ENCODE assay signal across 12 cellular contexts in the genomic region with DNA sequence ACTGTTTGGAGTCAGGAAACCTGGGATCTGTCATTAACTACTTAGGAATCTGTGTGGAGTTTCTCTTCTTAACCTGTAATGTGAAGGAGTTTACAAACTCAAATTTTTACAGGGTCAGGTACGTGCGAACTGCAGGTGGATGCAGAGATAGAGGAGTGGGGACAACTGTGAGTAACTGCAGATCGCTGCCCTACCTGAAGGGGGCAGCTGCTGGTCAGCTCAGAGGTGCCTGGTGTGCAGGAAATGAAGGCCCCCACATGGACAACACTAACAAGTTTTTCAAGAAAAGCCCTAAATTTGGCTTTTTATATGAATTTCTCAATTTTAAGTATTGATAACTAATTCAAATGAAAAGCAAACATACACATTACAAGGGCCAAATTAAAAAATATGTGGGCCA.
DNase-seq lines count a peak whose midpoint lies in the region; ATAC-seq, FAIRE-seq and TF ChIP-seq lines count a peak whose summit lies in the region.
"Had no signal": no experiment of that assay in that cellular context is flagged by ENCODE, and none has a peak within 500 bp of the region (broad histone marks: within the 10 kb centered on the region; RNA-seq: fewer than 3 reads in every experiment).

No MANE protein-coding gene starts in this region.

- TF ChIP-seq EP300 in K562 (IDR thresholded peaks at IDR 0.05; ENCODE audit: low read length) = no peak

- peaks cover 5% of the 10 kb centered on the region for H3K27me3 Mint-ChIP-seq in activated CD4-positive, alpha-beta T cell treated with anti-CD3 and anti-CD28 coated beads for 36 hours
- no peaks in the 10 kb centered on the region for H3K27me3 Mint-ChIP-seq in activated CD4-positive, alpha-beta T cell treated with anti-CD3 and anti-CD28 coated beads, Interleukin-2, amount 10 ng/mL, durations not matched to agents 7 days and 5 days

- peak; percentile 6 for DNase-seq in activated CD4-positive, alpha-beta T cell treated with anti-CD3 and anti-CD28 coated beads for 36 hours
- no peak for DNase-seq in activated CD4-positive, alpha-beta T cell treated with anti-CD3 and anti-CD28 coated beads, Interleukin-2, amount 10 ng/mL, durations not matched to agents 7 days and 5 days
- DNase-seq in K562 (ENCODE audit: extremely low read depth in 1 of 4, low spot score in 3 of 4) (peak; percentile 45 to 70 (median 56)), retinal pigment epithelial cell (ENCODE audit: low read depth) (no peak), glomerular visceral epithelial cell (ENCODE audit: extremely low spot score) (no peak), uterus (no peak)
- DNase-seq: NCI-H1048; stimulated activated naive CD8-positive, alpha-beta T cell treated with anti-CD3 and anti-CD28 coated beads, Interleukin-15, Interleukin-2, amounts not matched to agents 100 U/mL and 50 U/mL, for 24 hours had no signal

- in situ Hi-C loops in K562 (cut with MboI) = no loop called here

- no peaks in the 10 kb centered on the region for H4K20me1 ChIP-seq in K562 (replicated peaks; ENCODE audit: control insufficient read depth, insufficient read depth, low read length)

- H3K4me3 Mint-ChIP-seq in activated CD4-positive, alpha-beta T cell treated with anti-CD3 and anti-CD28 coated beads for 36 hours = no peak overlapping the region
- no peak overlapping the region for H3K4me3 Mint-ChIP-seq in activated CD4-positive, alpha-beta T cell treated with anti-CD3 and anti-CD28 coated beads, Interleukin-2, amount 10 ng/mL, durations not matched to agents 7 days and 5 days
- H3K4me3 Mint-ChIP-seq: B cell had no signal

- H3K27ac Mint-ChIP-seq in activated CD4-positive, alpha-beta T cell treated with anti-CD3 and anti-CD28 coated beads for 36 hours = no peak overlapping the region
- no peak overlapping the region for H3K27ac Mint-ChIP-seq in activated CD4-positive, alpha-beta T cell treated with anti-CD3 and anti-CD28 coated beads, Interleukin-2, amount 10 ng/mL, durations not matched to agents 7 days and 5 days
- H3K27ac Mint-ChIP-seq: B cell had no signal

- POLR2A ChIA-PET in activated CD4-positive, alpha-beta T cell treated with anti-CD3 and anti-CD28 coated beads for 36 hours (lab: Charles Lee) = no interaction called here
- POLR2A ChIA-PET in activated CD4-positive, alpha-beta T cell treated with anti-CD3 and anti-CD28 coated beads, Interleukin-2, amount 10 ng/mL, durations not matched to agents 7 days and 5 days (lab: Charles Lee) = no interaction called here
- POLR2A ChIA-PET in K562 (lab: Yijun Ruan, JAX) = interaction anchor here (1.0 kb wide), 1 partner anchor 9 kb away, joined by 3 read pairs; no protein-coding TSS in a partner anchor

- H3K4me2 ChIP-seq in K562 (ENCODE audit: insufficient read depth, low read length) = no peak overlapping the region

- H3K4me1 ChIP-seq in K562 (replicated peaks in 1 of 2; ENCODE audit: control insufficient read depth in 2 of 2, insufficient read depth in 2 of 2, low read length in 2 of 2) (no peaks in the 10 kb centered on the region), uterus (no peaks in the 10 kb centered on the region)
- H3K4me1 ChIP-seq: ascending aorta had no signal

- H3K9me3 Mint-ChIP-seq in activated CD4-positive, alpha-beta T cell treated with anti-CD3 and anti-CD28 coated beads for 36 hours (ENCODE audit: low read depth) = no peaks in the 10 kb centered on the region
- H3K9me3 Mint-ChIP-seq in activated CD4-positive, alpha-beta T cell treated with anti-CD3 and anti-CD28 coated beads, Interleukin-2, amount 10 ng/mL, durations not matched to agents 7 days and 5 days = no peaks in the 10 kb centered on the region

- CTCF ChIA-PET in activated CD4-positive, alpha-beta T cell treated with anti-CD3 and anti-CD28 coated beads for 36 hours (lab: Charles Lee) = interaction anchor here (1.1 to 3.6 kb wide), 2 partner anchors 12 to 35 kb away, joined by 3 to 16 read pairs; no protein-coding TSS in a partner anchor
- CTCF ChIA-PET in activated CD4-positive, alpha-beta T cell treated with anti-CD3 and anti-CD28 coated beads, Interleukin-2, amount 10 ng/mL, durations not matched to agents 7 days and 5 days (lab: Charles Lee) = no interaction called here
- CTCF ChIA-PET in K562 (lab: Yijun Ruan, JAX; ENCODE audit: low intra/inter-chr PET ratio) = no interaction called here

- TF ChIP-seq POLR2A in K562 (conservative IDR thresholded peaks at IDR 0.05) = no peak
- TF ChIP-seq POLR2A in uterus (IDR thresholded peaks at IDR 0.05) = no peak

- H3K27me3 ChIP-seq in K562 (ENCODE audit: control insufficient read depth in 2 of 2, insufficient read depth in 2 of 2, low read length in 2 of 2) (no peaks in the 10 kb centered on the region), uterus (no peaks in the 10 kb centered on the region)
- H3K27me3 ChIP-seq: ascending aorta had no signal

- peak; percentile 85 for FAIRE-seq in K562 (lab: Jason Lieb, UNC)

- no peak overlapping the region for H2AFZ ChIP-seq in K562 (ENCODE audit: low read depth, low read length)

- no peak overlapping the region for H3K27ac ChIP-seq in K562 (ENCODE audit: extremely low read depth, low read depth, low read length)
- no peak overlapping the region for H3K27ac ChIP-seq in uterus
- H3K27ac ChIP-seq: ascending aorta had no signal

- no peaks in the 10 kb centered on the region for H3K9me1 ChIP-seq in K562 (ENCODE audit: control insufficient read depth, insufficient read depth, low read length)

- no TSS peak for BruUV-seq in K562 (replicated peaks; lab: Mats Ljungman, UMichigan)

- TF ChIP-seq RAD21 in K562 (CRISPR knock-in tag; conservative IDR thresholded peaks at IDR 0.05 in 1 of 2, IDR thresholded peaks at IDR 0.05 in 1 of 2) = peak in 1 of 2 experiments; percentile 34; a peak in 2 of 4 replicates

- H3K36me3 Mint-ChIP-seq in activated CD4-positive, alpha-beta T cell treated with anti-CD3 and anti-CD28 coated beads for 36 hours (ENCODE audit: low read depth) = no peaks in the 10 kb centered on the region
- no peaks in the 10 kb centered on the region for H3K36me3 Mint-ChIP-seq in activated CD4-positive, alpha-beta T cell treated with anti-CD3 and anti-CD28 coated beads, Interleukin-2, amount 10 ng/mL, durations not matched to agents 7 days and 5 days (ENCODE audit: low read depth)

- no peak for ATAC-seq in activated CD4-positive, alpha-beta T cell treated with anti-CD3 and anti-CD28 coated beads for 36 hours
- peak; percentile 75 for ATAC-seq in HG03159 (IDR thresholded peaks at IDR 0.05; ENCODE audit: unreplicated experiment)
- peak; percentile 99 for ATAC-seq in K562
- ATAC-seq in GM19035 (IDR thresholded peaks at IDR 0.05; ENCODE audit: unreplicated experiment) = no peak
- ATAC-seq: stimulated activated naive CD8-positive, alpha-beta T cell treated with anti-CD3 and anti-CD28 coated beads, Interleukin-15, Interleukin-2, amounts not matched to agents 100 U/mL and 50 U/mL, for 24 hours had no signal

- H3K9ac ChIP-seq in K562 (ENCODE audit: insufficient read depth in 1 of 2, low read depth in 2 of 2, low read length in 2 of 2) = no peak overlapping the region

- WGBS in K562 (ENCODE audit: insufficient coverage, low coverage, missing lambda C conversion rate) = 2% methylated on average over 3 of the region's 3 CpGs

- no peaks in the 10 kb centered on the region for H3K9me3 ChIP-seq in K562 (replicated peaks; ENCODE audit: control insufficient read depth, insufficient read depth, low read depth, low read length)
- H3K9me3 ChIP-seq in uterus = no peaks in the 10 kb centered on the region
- H3K9me3 ChIP-seq: ascending aorta had no signal

- intact Hi-C loops in activated CD4-positive, alpha-beta T cell treated with anti-CD3 and anti-CD28 coated beads for 36 hours (cut with DNase I, micrococcal nuclease) = no loop called here
- intact Hi-C loops in K562 (cut with micrococcal nuclease) (no loop called here), uterus (cut with DNase I; ENCODE audit: low total_unique reads) (no loop called here)

- TF ChIP-seq CTCF in K562 (IDR thresholded peaks at IDR 0.05 in 2 of 3, conservative IDR thresholded peaks at IDR 0.05 in 1 of 3; ENCODE audit: insufficient read depth in 2 of 3, low read depth in 1 of 3, low read length in 3 of 3) (peak; percentile 81 to 92 (median 85)), retinal pigment epithelial cell (conservative IDR thresholded peaks at IDR 0.05; ENCODE audit: low read depth, low read length) (peak; percentile 44), uterus (IDR thresholded peaks at IDR 0.05) (no peak)

- no peaks in the 10 kb centered on the region for H3K4me1 Mint-ChIP-seq in activated CD4-positive, alpha-beta T cell treated with anti-CD3 and anti-CD28 coated beads for 36 hours
- H3K4me1 Mint-ChIP-seq in activated CD4-positive, alpha-beta T cell treated with anti-CD3 and anti-CD28 coated beads, Interleukin-2, amount 10 ng/mL, durations not matched to agents 7 days and 5 days = no peaks in the 10 kb centered on the region
- H3K4me1 Mint-ChIP-seq: B cell had no signal

- H3K36me3 ChIP-seq in K562 (ENCODE audit: control insufficient read depth, insufficient read depth, low read length) (no peaks in the 10 kb centered on the region), uterus (no peaks in the 10 kb centered on the region)
- H3K36me3 ChIP-seq: ascending aorta had no signal

- H3K79me2 ChIP-seq in K562 (ENCODE audit: control insufficient read depth, insufficient read depth, low read length) = no peaks in the 10 kb centered on the region

- H3K4me3 ChIP-seq in K562 (no peak overlapping the region), retinal pigment epithelial cell (ENCODE audit: low read length) (no peak overlapping the region), uterus (no peak overlapping the region)
- H3K4me3 ChIP-seq: ascending aorta had no signal

TF ChIP-seq in K562, 482 proteins besides CTCF, POLR2A, EP300 and RAD21:
- TF ChIP-seq KLF16 (IDR thresholded peaks at IDR 0.05) = peak; percentile 40; the same call in 1 of the 2 replicates
- TF ChIP-seq PCBP1 (IDR thresholded peaks at IDR 0.05; ENCODE audit: low read depth, low read length, poor library complexity, severe bottlenecking) = no peak
TF ChIP-seq in K562: peak in this region for 1.

Comparison
In these comparisons a context has a peak if more than half of its experiments do, and no peak if none do; other contexts are left out.
1. DNase-seq: peak in activated CD4-positive, alpha-beta T cell treated with anti-CD3 and anti-CD28 coated beads for 36 hours (single experiment) and K562 (4 of 4); none in activated CD4-positive, alpha-beta T cell treated with anti-CD3 and anti-CD28 coated beads, Interleukin-2, amount 10 ng/mL, durations not matched to agents 7 days and 5 days (single experiment), retinal pigment epithelial cell (single experiment), glomerular visceral epithelial cell (single experiment) and uterus (0 of 2).
2. ATAC-seq: peak in HG03159 (single experiment) and K562 (single experiment); none in activated CD4-positive, alpha-beta T cell treated with anti-CD3 and anti-CD28 coated beads for 36 hours (single experiment) and GM19035 (single experiment).
3. CTCF ChIP-seq: peak in K562 (3 of 3) and retinal pigment epithelial cell (single experiment); none in uterus (0 of 4).